20 cellular contexts compared by ENCODE assay signal in the genomic region with DNA sequence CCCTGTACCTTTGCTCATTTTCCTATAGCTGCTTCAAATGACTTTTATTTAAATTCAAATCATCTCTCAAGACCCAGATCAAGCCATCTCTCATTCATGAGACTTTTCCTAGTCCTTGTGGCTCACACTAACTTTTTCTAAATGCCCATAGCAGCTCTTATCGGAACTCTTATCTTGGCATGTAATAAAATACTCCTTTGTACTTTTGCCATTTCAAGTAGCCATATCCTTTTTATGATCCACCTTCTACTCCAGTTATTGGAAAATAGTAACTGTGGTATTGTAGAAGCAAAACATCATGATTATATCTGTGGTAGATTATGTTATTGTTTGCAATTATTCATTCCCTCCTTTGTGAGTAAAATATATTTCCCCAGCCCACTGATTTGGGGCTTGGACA. TPM values are rescaled to one million over a fixed set of nuclear protein-coding genes. Genes with fewer than 3 reads are reported as not detected.
DNase-seq lines count a peak whose midpoint lies in the region; ATAC-seq, FAIRE-seq and TF ChIP-seq lines count a peak whose summit lies in the region.
"Had no signal": no experiment of that assay in that cellular context is flagged by ENCODE, and none has a peak within 500 bp of the region (broad histone marks: within the 10 kb centered on the region; RNA-seq: fewer than 3 reads in every experiment).

No MANE protein-coding gene starts in this region.

- no TSS peak for BruUV-seq in HCT116 (replicated peaks; lab: Mats Ljungman, UMichigan)

- 15 to 57% (median 18%) methylated on average over 1 of the region's 1 CpG for WGBS in small intestine, 3 donors

- H3K27ac ChIP-seq in HCT116 (ENCODE audit: low read depth, low read length) (no peak overlapping the region), small intestine (ENCODE audit: low read depth in 1 of 2, low read length in 1 of 2) (no peak overlapping the region)
- H3K27ac ChIP-seq: 22Rv1, C4-2B had no signal

- no peaks in the 10 kb centered on the region for H3K4me1 ChIP-seq in HCT116 (ENCODE audit: control insufficient read depth in 1 of 2, insufficient read depth in 2 of 2, low read length in 2 of 2)
- no peaks in the 10 kb centered on the region for H3K4me1 ChIP-seq in small intestine (ENCODE audit: control insufficient read depth in 2 of 2, insufficient read depth in 1 of 2, low read depth in 1 of 2, low read length in 1 of 2)
- H3K4me1 ChIP-seq: A549 had no signal

- H3K79me2 ChIP-seq in HCT116 (ENCODE audit: insufficient read depth, low read length): no peaks in the 10 kb centered on the region

- no peaks in the 10 kb centered on the region for H3K9me2 ChIP-seq in HCT116 (ENCODE audit: insufficient read depth)

- H3K4me2 ChIP-seq in HCT116 (ENCODE audit: low read length): no peak overlapping the region
- H3K4me2 ChIP-seq: A549, GM23338 had no signal

- no peak for TF ChIP-seq RAD21 in HCT116 (IDR thresholded peaks at IDR 0.05; ENCODE audit: low read depth)

- no peaks in the 10 kb centered on the region for H3K36me3 ChIP-seq in HCT116 (ENCODE audit: control insufficient read depth in 1 of 2, insufficient read depth in 2 of 2, low read length in 2 of 2)
- no peaks in the 10 kb centered on the region for H3K36me3 ChIP-seq in small intestine (ENCODE audit: control insufficient read depth in 2 of 2, insufficient read depth in 2 of 2, low read length in 2 of 2)

- no peak overlapping the region for H3K4me3 ChIP-seq in HCT116 (replicated peaks in 1 of 2; ENCODE audit: low read depth in 1 of 2, low read length in 2 of 2)
- H3K4me3 ChIP-seq in small intestine (ENCODE audit: low read depth in 1 of 2, low read length in 2 of 2): no peak overlapping the region
- H3K4me3 ChIP-seq: A549, GM23338 had no signal

- no peak overlapping the region for H3K9ac ChIP-seq in HCT116 (ENCODE audit: low read length)

- H2AFZ ChIP-seq in HCT116 (ENCODE audit: low read depth, low read length, poor library complexity, severe bottlenecking): peak overlapping the region; percentile 18
- H2AFZ ChIP-seq: GM23338 had no signal

- ATAC-seq in HCT116: no peak
- ATAC-seq in left colon: peak; percentile 91
- ATAC-seq in HG02938 (IDR thresholded peaks at IDR 0.05; ENCODE audit: unreplicated experiment): no peak
- ATAC-seq: A549, GM23338 had no signal

- intact Hi-C loops in HCT116 (cut with micrococcal nuclease): no loop called here
- intact Hi-C loops in left colon (cut with DNase I, micrococcal nuclease): no loop called here

- H3K9me3 ChIP-seq in HCT116 (ENCODE audit: control insufficient read depth in 1 of 2, insufficient read depth in 1 of 2, low read depth in 1 of 2, low read length in 2 of 2) (no peaks in the 10 kb centered on the region), small intestine (ENCODE audit: control insufficient read depth, low read depth) (no peaks in the 10 kb centered on the region)
- H3K9me3 ChIP-seq: A549, Caco-2 had no signal

- H4K20me1 ChIP-seq in HCT116 (ENCODE audit: insufficient read depth): no peaks in the 10 kb centered on the region

- TF ChIP-seq CTCF in HCT116 (IDR thresholded peaks at IDR 0.05 in 2 of 3, conservative IDR thresholded peaks at IDR 0.05 in 1 of 3; ENCODE audit: borderline replicate concordance in 1 of 3, insufficient read depth in 1 of 3, low read depth in 2 of 3, low read length in 2 of 3): no peak

- H3K27me3 ChIP-seq in HCT116 (ENCODE audit: insufficient read depth, low read length): no peaks in the 10 kb centered on the region
- H3K27me3 ChIP-seq in small intestine (ENCODE audit: control insufficient read depth in 2 of 2, insufficient read depth in 2 of 2, low read length in 2 of 2): peaks cover 0 to 2% of the 10 kb centered on the region in 2 donors

- no peak for TF ChIP-seq POLR2A in HCT116 (IDR thresholded peaks at IDR 0.05; ENCODE audit: borderline replicate concordance, extremely low read depth, insufficient read depth, insufficient read length)

- CTCF ChIA-PET in HCT116 (lab: Charles Lee): no interaction called here

- DNase-seq in HCT116 (ENCODE audit: low read depth, low spot score) (no peak), amniotic epithelial cell (ENCODE audit: low read depth) (peak; percentile 11), left colon (no peak), small intestine (peak; percentile 8)
- no peak for DNase-seq in stimulated activated CD4-positive, alpha-beta T cell treated with anti-CD3 and anti-CD28 coated beads, Interleukin-2, amount 100 ng/mL, for 48 hours
- DNase-seq in activated naive CD4-positive, alpha-beta T cell treated with Interleukin-2 at 50 U/mL for 16 hours: no peak
- DNase-seq: AML-193; Caco-2; CD4-positive, alpha-beta T cell; DMS153; DMS79; GF-D8; HCEC 1CT had no signal

- POLR2A ChIA-PET in HCT116 (lab: Charles Lee): no interaction called here

- FAIRE-seq in small intestine (lab: Jason Lieb, UNC): no peak
- FAIRE-seq: A549, H54 had no signal

- RAD21 ChIA-PET in HCT116 (lab: Charles Lee; ENCODE audit: low non-redundant PET in 1 of 2, low total read pairs in 2 of 2, uncharacterized antibody in 2 of 2, unreplicated experiment in 2 of 2): no interaction called here

TF ChIP-seq in HCT116, 20 proteins besides CTCF, POLR2A, EP300 and RAD21:
- TF ChIP-seq, protein P1, sequence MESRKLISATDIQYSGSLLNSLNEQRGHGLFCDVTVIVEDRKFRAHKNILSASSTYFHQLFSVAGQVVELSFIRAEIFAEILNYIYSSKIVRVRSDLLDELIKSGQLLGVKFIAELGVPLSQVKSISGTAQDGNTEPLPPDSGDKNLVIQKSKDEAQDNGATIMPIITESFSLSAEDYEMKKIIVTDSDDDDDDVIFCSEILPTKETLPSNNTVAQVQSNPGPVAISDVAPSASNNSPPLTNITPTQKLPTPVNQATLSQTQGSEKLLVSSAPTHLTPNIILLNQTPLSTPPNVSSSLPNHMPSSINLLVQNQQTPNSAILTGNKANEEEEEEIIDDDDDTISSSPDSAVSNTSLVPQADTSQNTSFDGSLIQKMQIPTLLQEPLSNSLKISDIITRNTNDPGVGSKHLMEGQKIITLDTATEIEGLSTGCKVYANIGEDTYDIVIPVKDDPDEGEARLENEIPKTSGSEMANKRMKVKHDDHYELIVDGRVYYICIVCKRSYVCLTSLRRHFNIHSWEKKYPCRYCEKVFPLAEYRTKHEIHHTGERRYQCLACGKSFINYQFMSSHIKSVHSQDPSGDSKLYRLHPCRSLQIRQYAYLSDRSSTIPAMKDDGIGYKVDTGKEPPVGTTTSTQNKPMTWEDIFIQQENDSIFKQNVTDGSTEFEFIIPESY (IDR thresholded peaks at IDR 0.05; ENCODE audit: extremely low read depth, insufficient replicate concordance, low read length): no peak
- TF ChIP-seq ZNF274 (IDR thresholded peaks at IDR 0.05; ENCODE audit: low read depth, low read length): no peak
- no peak for TF ChIP-seq JUND (IDR thresholded peaks at IDR 0.05)
- TF ChIP-seq, protein P2, sequence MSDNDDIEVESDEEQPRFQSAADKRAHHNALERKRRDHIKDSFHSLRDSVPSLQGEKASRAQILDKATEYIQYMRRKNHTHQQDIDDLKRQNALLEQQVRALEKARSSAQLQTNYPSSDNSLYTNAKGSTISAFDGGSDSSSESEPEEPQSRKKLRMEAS (IDR thresholded peaks at IDR 0.05): no peak
- TF ChIP-seq EZH2phosphoT487 (IDR thresholded peaks at IDR 0.05; ENCODE audit: borderline replicate concordance): no peak
- no peak for TF ChIP-seq CEBPB (IDR thresholded peaks at IDR 0.05; ENCODE audit: low read depth)
- no peak for TF ChIP-seq FOSL1 (IDR thresholded peaks at IDR 0.05; ENCODE audit: low read depth)
- TF ChIP-seq SIN3A (IDR thresholded peaks at IDR 0.05; ENCODE audit: low read depth): no peak
- TF ChIP-seq ELF1 (IDR thresholded peaks at IDR 0.05; ENCODE audit: borderline replicate concordance, low read depth): no peak
- TF ChIP-seq EGR1 (IDR thresholded peaks at IDR 0.05; ENCODE audit: low read depth): no peak
- TF ChIP-seq TCF7L2 (IDR thresholded peaks at IDR 0.05; ENCODE audit: borderline replicate concordance, extremely low read depth, insufficient read depth, insufficient read length): no peak
- TF ChIP-seq CBX3 (IDR thresholded peaks at IDR 0.05; ENCODE audit: low read depth): no peak
- TF ChIP-seq EZH2 (IDR thresholded peaks at IDR 0.05): no peak
- TF ChIP-seq, protein P3, sequence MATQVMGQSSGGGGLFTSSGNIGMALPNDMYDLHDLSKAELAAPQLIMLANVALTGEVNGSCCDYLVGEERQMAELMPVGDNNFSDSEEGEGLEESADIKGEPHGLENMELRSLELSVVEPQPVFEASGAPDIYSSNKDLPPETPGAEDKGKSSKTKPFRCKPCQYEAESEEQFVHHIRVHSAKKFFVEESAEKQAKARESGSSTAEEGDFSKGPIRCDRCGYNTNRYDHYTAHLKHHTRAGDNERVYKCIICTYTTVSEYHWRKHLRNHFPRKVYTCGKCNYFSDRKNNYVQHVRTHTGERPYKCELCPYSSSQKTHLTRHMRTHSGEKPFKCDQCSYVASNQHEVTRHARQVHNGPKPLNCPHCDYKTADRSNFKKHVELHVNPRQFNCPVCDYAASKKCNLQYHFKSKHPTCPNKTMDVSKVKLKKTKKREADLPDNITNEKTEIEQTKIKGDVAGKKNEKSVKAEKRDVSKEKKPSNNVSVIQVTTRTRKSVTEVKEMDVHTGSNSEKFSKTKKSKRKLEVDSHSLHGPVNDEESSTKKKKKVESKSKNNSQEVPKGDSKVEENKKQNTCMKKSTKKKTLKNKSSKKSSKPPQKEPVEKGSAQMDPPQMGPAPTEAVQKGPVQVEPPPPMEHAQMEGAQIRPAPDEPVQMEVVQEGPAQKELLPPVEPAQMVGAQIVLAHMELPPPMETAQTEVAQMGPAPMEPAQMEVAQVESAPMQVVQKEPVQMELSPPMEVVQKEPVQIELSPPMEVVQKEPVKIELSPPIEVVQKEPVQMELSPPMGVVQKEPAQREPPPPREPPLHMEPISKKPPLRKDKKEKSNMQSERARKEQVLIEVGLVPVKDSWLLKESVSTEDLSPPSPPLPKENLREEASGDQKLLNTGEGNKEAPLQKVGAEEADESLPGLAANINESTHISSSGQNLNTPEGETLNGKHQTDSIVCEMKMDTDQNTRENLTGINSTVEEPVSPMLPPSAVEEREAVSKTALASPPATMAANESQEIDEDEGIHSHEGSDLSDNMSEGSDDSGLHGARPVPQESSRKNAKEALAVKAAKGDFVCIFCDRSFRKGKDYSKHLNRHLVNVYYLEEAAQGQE (IDR thresholded peaks at IDR 0.05; ENCODE audit: low read depth): no peak
- TF ChIP-seq, protein P4, sequence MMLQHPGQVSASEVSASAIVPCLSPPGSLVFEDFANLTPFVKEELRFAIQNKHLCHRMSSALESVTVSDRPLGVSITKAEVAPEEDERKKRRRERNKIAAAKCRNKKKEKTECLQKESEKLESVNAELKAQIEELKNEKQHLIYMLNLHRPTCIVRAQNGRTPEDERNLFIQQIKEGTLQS (IDR thresholded peaks at IDR 0.05): no peak
- no peak for TF ChIP-seq POLR2AphosphoS5 (IDR thresholded peaks at IDR 0.05; ENCODE audit: low read depth, low read length)
- no peak for TF ChIP-seq SRF (IDR thresholded peaks at IDR 0.05; ENCODE audit: low read depth)

RNA-seq across cellular contexts. Expression of a gene that starts 37.6 kb away (rescaled TPM):
- total RNA-seq in HCT116 (2021; ENCODE audit: unreplicated experiment) (0.05 TPM), left colon (1 to 10 TPM in 1 of 2 donors, under 1 TPM in 1; 0.98 to 6.5 TPM)
- polyA plus RNA-seq in HCT116 (2012): 0.01 TPM in 2 replicates
- 1 to 10 TPM in 1 of 3 donors, under 1 TPM in 1, not detected in 1; 0.54 to 1.8 TPM for polyA plus RNA-seq in small intestine
- total RNA-seq: HT-29 had no signal

Comparison
In these comparisons a context has a peak if more than half of its experiments do, and no peak if none do; other contexts are left out.
1. DNase-seq: peak in amniotic epithelial cell (single experiment) and small intestine (single experiment); none in HCT116 (single experiment), left colon (0 of 2), stimulated activated CD4-positive, alpha-beta T cell treated with anti-CD3 and anti-CD28 coated beads, Interleukin-2, amount 100 ng/mL, for 48 hours (0 of 2) and activated naive CD4-positive, alpha-beta T cell treated with Interleukin-2 at 50 U/mL for 16 hours (single experiment).